ENCODE assay signal across 8 cellular contexts in the genomic region with DNA sequence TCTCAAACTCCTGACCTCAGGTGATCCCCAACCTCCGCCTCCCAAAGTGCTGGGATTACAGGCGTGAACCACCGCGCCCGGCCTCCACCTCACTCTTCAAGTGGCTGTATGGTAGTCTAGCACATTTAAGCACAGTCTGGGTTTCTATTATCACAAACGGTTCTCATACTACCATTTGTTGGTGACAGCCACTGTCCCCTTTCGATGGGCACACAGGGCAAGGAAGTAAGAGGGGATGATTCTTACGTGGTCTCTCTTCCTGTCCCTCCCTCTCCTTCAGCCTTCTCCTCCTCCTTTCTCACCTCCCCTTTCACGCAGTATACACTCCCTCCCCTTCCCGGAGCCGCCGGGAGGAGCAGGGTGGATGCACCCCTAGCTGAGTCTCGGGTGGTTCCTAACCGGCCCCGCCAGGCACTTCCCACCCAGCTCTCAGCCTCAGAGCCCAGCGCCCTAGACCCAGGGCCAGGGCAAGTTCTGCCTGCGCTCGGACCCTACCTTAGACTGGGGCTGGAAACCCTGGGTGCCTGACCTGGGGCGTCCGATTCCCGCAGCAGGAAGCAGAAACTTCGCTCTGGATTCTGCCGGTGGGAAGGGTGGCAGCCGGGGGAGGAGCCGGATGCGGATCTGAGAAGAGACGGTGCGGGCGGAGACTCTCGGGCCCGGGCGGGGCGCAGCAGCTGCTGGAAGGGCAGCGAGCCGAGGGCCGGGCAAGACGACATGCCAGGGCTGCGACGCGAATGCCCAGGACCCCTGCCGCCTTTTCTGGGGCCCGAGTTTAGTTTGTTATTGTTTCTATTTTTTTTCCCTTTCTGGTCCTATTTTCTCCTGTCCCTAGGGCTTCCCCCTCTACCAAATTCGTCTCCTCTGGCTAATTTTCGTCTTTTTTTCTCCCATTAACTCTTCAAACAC. TPM values are rescaled to one million over a fixed set of nuclear protein-coding genes. Genes with fewer than 3 reads are reported as not detected.
A peak's percentile ranks its signal among the peaks of the same experiment; 100 is the strongest.
DNase-seq lines count a peak whose midpoint lies in the region; ATAC-seq and TF ChIP-seq lines count a peak whose summit lies in the region.

A gene (minus strand): TSS at position 626 of the 909 bp plus-strand sequence. CDS start 5,062 bp downstream, outside the sequence.

- WGBS in spleen, 5 donors: 0 to 1% (median 0%) methylated on average over 35 to 44 of the region's 44 CpGs

- ATAC-seq in GM18873 (IDR thresholded peaks at IDR 0.05; ENCODE audit: low FRiP score, unreplicated experiment) (peak; percentile 50), HG03175 (IDR thresholded peaks at IDR 0.05; ENCODE audit: unreplicated experiment) (peak; percentile 78)

- no peak for TF ChIP-seq CTCF in spleen (IDR thresholded peaks at IDR 0.05 in 8 of 11, conservative IDR thresholded peaks at IDR 0.05 in 3 of 11)

- DNase-seq in ACHN: peak; percentile 83
- peak; percentile 87 for DNase-seq in NCI-H345 (lab: John Stamatoyannopoulos, UW)
- peak; percentile 44 for DNase-seq in activated CD4-positive, CD25-positive, alpha-beta regulatory T cell treated with anti-CD3 and anti-CD28 coated beads, Interleukin-2, amount 50 U/mL, for 16 hours (ENCODE audit: low read depth, low spot score)
- peak; percentile 62 for DNase-seq in central memory CD4-positive, alpha-beta T cell
- DNase-seq in iris pigment epithelial cell (ENCODE audit: low read depth): peak; percentile 86
- peak; percentile 96 for DNase-seq in spleen

- TF ChIP-seq POLR2A in spleen (IDR thresholded peaks at IDR 0.05): peak in 1 of 3 donors; percentile 62

- peaks cover 13 to 62% (median 43%) of the 10 kb centered on the region in 6 donors for H3K4me1 ChIP-seq in spleen

- no peaks in the 10 kb centered on the region for H3K9me3 ChIP-seq in spleen

- peak within 1 kb of the TSS; percentile 66 to 91 (median 76) for H3K4me3 ChIP-seq in spleen

- in situ Hi-C loops in ACHN (cut with HindIII; ENCODE audit: low pct_ligation_motif_present, low pct_unique_long_range_greater_than_20kb, low sequenced_read_pairs): no loop called here

- peak within 1 kb of the TSS; percentile 85 to 99 (median 96) for H3K27ac ChIP-seq in spleen

- intact Hi-C loops in spleen (cut with DNase I; ENCODE audit: low total_unique reads): loop anchor here (5.0 to 10.0 kb wide), 2 partner anchors 52 to 199 kb away; a partner anchor contains a TSS

- H3K36me3 ChIP-seq in spleen: peaks cover 0 to 7% (median 5%) of the 10 kb centered on the region in 6 donors

- no peaks in the 10 kb centered on the region for H3K27me3 ChIP-seq in spleen (replicated peaks in 1 of 7)

RNA-seq across cellular contexts. Expression of the gene that starts here (rescaled TPM):
- 10 to 100 TPM; 55.1 to 91.7 (median 70.5) TPM for total RNA-seq in spleen
- 10 to 100 TPM; 19.2 to 38.7 (median 26.7) TPM for polyA plus RNA-seq in spleen

Comparison
In these comparisons a context has a peak if more than half of its experiments do, and no peak if none do; other contexts are left out.
1. Peak in every context shown above with its lines: DNase-seq, ATAC-seq, H3K4me3 ChIP-seq and H3K27ac ChIP-seq.
2. DNase-seq: peak in every context shown above with its lines; median percentile 96 in spleen; 87 in NCI-H345; 86 in iris pigment epithelial cell; 83 in ACHN; 62 in central memory CD4-positive, alpha-beta T cell; 44 in activated CD4-positive, CD25-positive, alpha-beta regulatory T cell treated with anti-CD3 and anti-CD28 coated beads, Interleukin-2, amount 50 U/mL, for 16 hours.